Comparison of ENCODE assay signal across 11 cellular contexts in genomic region chr9:98104445-98104881, GRCh38. TPM values are rescaled to one million over a fixed set of nuclear protein-coding genes. Genes with fewer than 3 reads are reported as not detected.
DNase-seq lines count a peak whose midpoint lies in the region; ATAC-seq and TF ChIP-seq lines count a peak whose summit lies in the region.
"Had no signal": no experiment of that assay in that cellular context is flagged by ENCODE, and none has a peak within 500 bp of the region (broad histone marks: within the 10 kb centered on the region; RNA-seq: fewer than 3 reads in every experiment).

No MANE protein-coding gene starts in this region.

- H3K4me1 ChIP-seq in gastroesophageal sphincter (no peaks in the 10 kb centered on the region), suprapubic skin (peaks cover 21% of the 10 kb centered on the region)

- CTCF ChIA-PET in activated naive CD4-positive, alpha-beta T cell treated with anti-CD3 and anti-CD28 coated beads for 36 hours (lab: Charles Lee), result interaction anchor here (0.6 to 1.2 kb wide), 5 partner anchors 13 to 101 kb away, joined by 3 to 5 read pairs (median 3); no protein-coding TSS in a partner anchor

- ATAC-seq in gastroesophageal sphincter, result peak; percentile 70

- H3K4me3 Mint-ChIP-seq in activated naive CD4-positive, alpha-beta T cell treated with anti-CD3 and anti-CD28 coated beads for 36 hours, result no peak overlapping the region

- peaks cover 45% of the 10 kb centered on the region for H3K36me3 Mint-ChIP-seq in activated naive CD4-positive, alpha-beta T cell treated with anti-CD3 and anti-CD28 coated beads for 36 hours (ENCODE audit: low read depth)

- H3K4me1 Mint-ChIP-seq in activated naive CD4-positive, alpha-beta T cell treated with anti-CD3 and anti-CD28 coated beads for 36 hours (ENCODE audit: low read depth), result peaks cover 85% of the 10 kb centered on the region

- H3K27me3 Mint-ChIP-seq in activated naive CD4-positive, alpha-beta T cell treated with anti-CD3 and anti-CD28 coated beads for 36 hours (ENCODE audit: low read depth), result no peaks in the 10 kb centered on the region

- H3K36me3 ChIP-seq in gastroesophageal sphincter (peaks cover 0 to 25% of the 10 kb centered on the region in 2 donors), suprapubic skin (no peaks in the 10 kb centered on the region)
- H3K36me3 ChIP-seq: cardiac muscle cell had no signal

- TF ChIP-seq CTCF in gastroesophageal sphincter (IDR thresholded peaks at IDR 0.05) (no peak), suprapubic skin (IDR thresholded peaks at IDR 0.05) (no peak)

- H3K27ac ChIP-seq in gastroesophageal sphincter, result no peak overlapping the region
- no peak overlapping the region for H3K27ac ChIP-seq in suprapubic skin
- H3K27ac ChIP-seq: cardiac muscle cell had no signal

- no peak overlapping the region for H3K4me3 ChIP-seq in gastroesophageal sphincter
- H3K4me3 ChIP-seq in suprapubic skin, result no peak overlapping the region
- H3K4me3 ChIP-seq: cardiac muscle cell, MG63, smooth muscle cell had no signal

- intact Hi-C loops in activated naive CD4-positive, alpha-beta T cell treated with anti-CD3 and anti-CD28 coated beads for 36 hours (cut with micrococcal nuclease), result loop anchor here (5.0 to 10.0 kb wide), 2 partner anchors 122 to 1000 kb away; partner anchors contain the start of genes ANP32B and TGFBR1

- peak overlapping the region; percentile 88 for H3K27ac Mint-ChIP-seq in activated naive CD4-positive, alpha-beta T cell treated with anti-CD3 and anti-CD28 coated beads for 36 hours

- H3K9me3 Mint-ChIP-seq in activated naive CD4-positive, alpha-beta T cell treated with anti-CD3 and anti-CD28 coated beads for 36 hours, result peaks cover 4% of the 10 kb centered on the region

- H3K9me3 ChIP-seq in gastroesophageal sphincter (peaks cover 0 to 14% (median 0%) of the 10 kb centered on the region in 3 donors), suprapubic skin (no peaks in the 10 kb centered on the region)
- H3K9me3 ChIP-seq: MG63 had no signal

- TF ChIP-seq POLR2A in Raji (IDR thresholded peaks at IDR 0.05; ENCODE audit: insufficient read depth, low read depth, low read length), result peak; percentile 29; the same call in 1 of the 2 replicates
- no peak for TF ChIP-seq POLR2A in gastroesophageal sphincter (IDR thresholded peaks at IDR 0.05)
- no peak for TF ChIP-seq POLR2A in suprapubic skin (IDR thresholded peaks at IDR 0.05)

- TF ChIP-seq EP300 in gastroesophageal sphincter (IDR thresholded peaks at IDR 0.05) (no peak), suprapubic skin (IDR thresholded peaks at IDR 0.05) (no peak)

- H3K27me3 ChIP-seq in gastroesophageal sphincter (no peaks in the 10 kb centered on the region), suprapubic skin (no peaks in the 10 kb centered on the region)
- H3K27me3 ChIP-seq: cardiac muscle cell, MG63 had no signal

- WGBS in gastroesophageal sphincter (ENCODE audit: low coverage in 1 of 2), 2 donors, result 87 to 93% methylated on average over 2 to 3 of the region's 3 CpGs
- WGBS in suprapubic skin, result 80% methylated on average over 3 of the region's 3 CpGs

- DNase-seq in activated naive CD4-positive, alpha-beta T cell treated with anti-CD3 and anti-CD28 coated beads for 36 hours, result peak; percentile 13
- DNase-seq in activated naive CD4-positive, alpha-beta T cell treated with Interleukin-2 at 50 U/mL for 16 hours, result no peak
- DNase-seq in suprapubic skin (ENCODE audit: low spot score in 2 of 2) (peak; percentile 53 to 70), epidermal melanocyte (ENCODE audit: insufficient read length, low spot score) (no peak), NCI-H1930 (lab: John Stamatoyannopoulos, UW) (no peak), HuH-7.5 (ENCODE audit: low spot score) (no peak)
- DNase-seq: MG63 had no signal

RNA-seq across cellular contexts. Expression of gene TRIM14, which starts 14.6 kb away (rescaled TPM):
- 10 to 100 TPM; 49.6 to 55.0 TPM for total RNA-seq in activated naive CD4-positive, alpha-beta T cell treated with anti-CD3 and anti-CD28 coated beads for 36 hours
- total RNA-seq in gastroesophageal sphincter, result 10 to 100 TPM in 3 of 4 donors, 1 to 10 TPM in 1; 7.5 to 12.5 (median 10.5) TPM
- total RNA-seq in suprapubic skin, result 10 to 100 TPM; 15.8 to 22.9 (median 20.0) TPM

RNA-seq across cellular contexts. Expression of gene NANS, which starts 47.9 kb away (rescaled TPM):
- total RNA-seq in activated naive CD4-positive, alpha-beta T cell treated with anti-CD3 and anti-CD28 coated beads for 36 hours, result 10 to 100 TPM; 46.1 to 51.0 TPM
- total RNA-seq in gastroesophageal sphincter, result 10 to 100 TPM; 21.5 to 58.3 (median 40.0) TPM
- total RNA-seq in suprapubic skin, result 10 to 100 TPM; 35.0 to 49.6 (median 45.2) TPM

Comparison
In these comparisons a context has a peak if more than half of its experiments do, and no peak if none do; other contexts are left out.
1. DNase-seq: peak in activated naive CD4-positive, alpha-beta T cell treated with anti-CD3 and anti-CD28 coated beads for 36 hours (single experiment) and suprapubic skin (2 of 2); none in activated naive CD4-positive, alpha-beta T cell treated with Interleukin-2 at 50 U/mL for 16 hours (single experiment), epidermal melanocyte (single experiment), NCI-H1930 (0 of 2) and HuH-7.5 (single experiment).